ENCODE assay signal across 10 cellular contexts in genomic region chr3:141660598-141660947, GRCh38.
A peak's percentile ranks its signal among the peaks of the same experiment; 100 is the strongest.
DNase-seq lines count a peak whose midpoint lies in the region; ATAC-seq, FAIRE-seq and TF ChIP-seq lines count a peak whose summit lies in the region.
"Had no signal": no experiment of that assay in that cellular context is flagged by ENCODE, and none has a peak within 500 bp of the region (broad histone marks: within the 10 kb centered on the region; RNA-seq: fewer than 3 reads in every experiment).

No MANE protein-coding gene starts in this region.

- H3K36me3 ChIP-seq in HEK293 (ENCODE audit: control insufficient read depth in 2 of 2, insufficient read depth in 1 of 2, low read length in 2 of 2) (no peaks in the 10 kb centered on the region), brain microvascular endothelial cell (replicated peaks) (no peaks in the 10 kb centered on the region), kidney (ENCODE audit: control insufficient read depth in 1 of 2, insufficient read depth in 2 of 2, low read length in 2 of 2) (no peaks in the 10 kb centered on the region), small intestine (ENCODE audit: control insufficient read depth in 2 of 2, insufficient read depth in 2 of 2, low read length in 2 of 2) (no peaks in the 10 kb centered on the region)

- H3K4me1 ChIP-seq in HEK293 (ENCODE audit: control insufficient read depth, insufficient read depth, low read length): no peaks in the 10 kb centered on the region
- peaks cover 17 to 18% of the 10 kb centered on the region in 2 donors for H3K4me1 ChIP-seq in kidney (ENCODE audit: control insufficient read depth in 1 of 2, insufficient read depth in 1 of 2, low read depth in 1 of 2, low read length in 2 of 2)
- H3K4me1 ChIP-seq in small intestine (ENCODE audit: control insufficient read depth in 2 of 2, insufficient read depth in 1 of 2, low read depth in 1 of 2, low read length in 1 of 2): no peaks in the 10 kb centered on the region

- no peak overlapping the region for H3K9ac ChIP-seq in kidney (ENCODE audit: low read length in 2 of 2)

- ATAC-seq in HG03378 (IDR thresholded peaks at IDR 0.05; ENCODE audit: unreplicated experiment) (no peak), HG03521 (IDR thresholded peaks at IDR 0.05; ENCODE audit: unreplicated experiment) (no peak)

- in situ Hi-C loops in brain microvascular endothelial cell (cut with HindIII; ENCODE audit: low pct_ligation_motif_present, low sequenced_read_pairs): no loop called here

- DNase-seq in brain microvascular endothelial cell (no peak), kidney (no peak), small intestine (peak; percentile 24), NCI-H510A treated with DMSO at 0.1 percent for 48 hours (lab: John Stamatoyannopoulos, UW) (no peak), SK-N-DZ (ENCODE audit: low spot score) (no peak)
- DNase-seq: effector memory CD4-positive, alpha-beta T cell; GF-D8 had no signal

- CTCF ChIA-PET in HEK293 (lab: Yijun Ruan, JAX): interaction anchor here (0.7 kb wide), 1 partner anchor 429 kb away, joined by 4 read pairs; no protein-coding TSS in a partner anchor

- peak overlapping the region; percentile 44 for H3K4me3 ChIP-seq in HEK293 (ENCODE audit: low read depth, low read length)
- H3K4me3 ChIP-seq in brain microvascular endothelial cell (ENCODE audit: low read depth, low read length): peak overlapping the region; percentile 66
- H3K4me3 ChIP-seq in kidney (ENCODE audit: low read length in 2 of 2): peak overlapping the region; percentile 26 to 79
- peak overlapping the region in 1 of 2 donors; percentile 44 for H3K4me3 ChIP-seq in small intestine (ENCODE audit: low read depth in 1 of 2, low read length in 2 of 2)

- intact Hi-C loops in kidney (cut with DNase I): no loop called here

- TF ChIP-seq CTCF in HEK293 (tag by site-specific recombination; IDR thresholded peaks at IDR 0.05) (no peak), brain microvascular endothelial cell (IDR thresholded peaks at IDR 0.05; ENCODE audit: low read depth, low read length, missing control alignments) (no peak), kidney (IDR thresholded peaks at IDR 0.05; ENCODE audit: borderline replicate concordance, extremely low read depth, insufficient read depth) (no peak)

- H3K27ac ChIP-seq in HEK293 (ENCODE audit: extremely low read depth, low read depth, low read length) (no peak overlapping the region; the same call in 1 of the 2 replicates), brain microvascular endothelial cell (no peak overlapping the region), kidney (ENCODE audit: low read depth in 2 of 2, low read length in 2 of 2) (peak overlapping the region in 1 of 2 donors; percentile 17), small intestine (ENCODE audit: low read depth in 1 of 2, low read length in 1 of 2) (no peak overlapping the region)

- POLR2A ChIA-PET in HEK293 (lab: Yijun Ruan, JAX): no interaction called here

- WGBS in small intestine, 3 donors: 6 to 30% (median 29%) methylated on average over 9 of the region's 9 CpGs

- FAIRE-seq in kidney (lab: Jason Lieb, UNC) (no peak), small intestine (lab: Jason Lieb, UNC) (no peak)

- H3K9me3 ChIP-seq in HEK293 (ENCODE audit: control insufficient read depth, insufficient read depth, low read depth, low read length): no peaks in the 10 kb centered on the region
- H3K9me3 ChIP-seq in kidney (ENCODE audit: control insufficient read depth in 1 of 2, low read length in 2 of 2): no peaks in the 10 kb centered on the region
- H3K9me3 ChIP-seq in small intestine (ENCODE audit: control insufficient read depth, low read depth): no peaks in the 10 kb centered on the region

- H3K27me3 ChIP-seq in brain microvascular endothelial cell (replicated peaks) (peaks cover 2% of the 10 kb centered on the region), small intestine (ENCODE audit: control insufficient read depth in 2 of 2, insufficient read depth in 2 of 2, low read length in 2 of 2) (no peaks in the 10 kb centered on the region)

TF ChIP-seq in HEK293, 187 proteins besides CTCF, POLR2A, EP300 and RAD21:
- TF ChIP-seq PRDM1 (tag by site-specific recombination; IDR thresholded peaks at IDR 0.05) (peak; percentile 18; the same call in 1 of the 2 replicates), ZNF174 (tag by site-specific recombination; IDR thresholded peaks at IDR 0.05) (no peak), REST (tag by site-specific recombination; IDR thresholded peaks at IDR 0.05) (peak; percentile 66; the same call in 1 of the 2 replicates)
